ENCODE assay signal across 1 cellular context in genomic region chr2:28449489-28450395, GRCh38.
A peak's percentile ranks its signal among the peaks of the same experiment; 100 is the strongest.
TF ChIP-seq lines count a peak whose summit lies in the region.

No MANE protein-coding gene starts in this region.

TF ChIP-seq in IMR-90, 13 proteins besides CTCF, POLR2A, EP300 and RAD21 (continued from another document):
- TF ChIP-seq ELK1 (IDR thresholded peaks at IDR 0.05; ENCODE audit: borderline replicate concordance, low read depth, low read length), result no peak
- TF ChIP-seq MAZ (IDR thresholded peaks at IDR 0.05; ENCODE audit: borderline replicate concordance, low read depth, low read length), result no peak
- TF ChIP-seq USF2 (IDR thresholded peaks at IDR 0.05; ENCODE audit: low read depth, low read length), result no peak
- TF ChIP-seq MXI1 (IDR thresholded peaks at IDR 0.05; ENCODE audit: borderline replicate concordance, low read depth, low read length), result no peak
- TF ChIP-seq RCOR1 (IDR thresholded peaks at IDR 0.05; ENCODE audit: insufficient replicate concordance, low read length), result no peak
- TF ChIP-seq SMC3 (IDR thresholded peaks at IDR 0.05; ENCODE audit: low read depth, low read length), result no peak
- peak; percentile 64; the same call in 1 of the 2 replicates for TF ChIP-seq FOS (IDR thresholded peaks at IDR 0.05; ENCODE audit: low read depth, low read length)
